ENCODE assay signal across 8 cellular contexts in the genomic region with DNA sequence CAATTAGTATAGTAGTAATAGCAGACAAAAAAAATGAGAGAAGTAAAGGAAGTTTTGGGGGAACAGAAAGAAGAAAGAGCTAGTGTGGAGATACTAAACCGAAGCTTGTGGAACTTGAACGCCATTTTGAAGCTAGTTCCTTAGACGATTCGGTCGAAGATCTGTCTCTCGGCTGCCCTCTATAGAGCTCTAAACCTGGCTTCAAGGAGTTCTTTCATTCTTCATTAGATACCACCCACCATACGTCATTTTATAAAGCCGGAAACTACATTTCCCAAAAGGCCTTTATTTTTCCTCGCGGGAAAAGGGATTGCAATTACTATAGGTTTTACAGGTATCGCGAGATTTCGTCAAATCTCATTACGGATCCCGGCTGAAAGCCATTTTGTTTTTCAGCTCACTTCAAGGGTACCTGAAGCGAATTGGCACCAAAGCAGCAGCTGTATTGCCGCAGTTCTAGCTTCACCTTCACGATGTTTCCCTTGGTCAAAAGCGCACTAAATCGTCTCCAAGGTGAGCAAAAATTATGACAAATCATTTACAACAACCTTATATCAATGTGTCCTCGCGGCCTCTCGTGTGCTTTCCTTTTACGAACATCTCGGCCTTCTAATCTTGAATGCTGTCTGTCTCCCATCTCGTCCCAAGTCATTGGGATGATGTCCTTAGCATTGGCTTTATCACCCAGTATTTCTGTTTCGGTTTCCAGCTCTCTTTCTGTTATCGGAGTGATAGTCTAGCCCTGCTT. TPM values are rescaled to one million over a fixed set of nuclear protein-coding genes. Genes with fewer than 3 reads are reported as not detected.
DNase-seq lines count a peak whose midpoint lies in the region; TF ChIP-seq lines count a peak whose summit lies in the region.

A gene with protein sequence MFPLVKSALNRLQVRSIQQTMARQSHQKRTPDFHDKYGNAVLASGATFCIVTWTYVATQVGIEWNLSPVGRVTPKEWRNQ (plus strand): TSS at position 388 of the 748 bp plus-strand sequence. CDS start 86 bp downstream, at position 474.

- DNase-seq in GF-D8 (lab: John Stamatoyannopoulos, UW) (peak; percentile 92), HAP-1 (ENCODE audit: low spot score in 2 of 2) (peak; percentile 87 to 99), fibroblast of villous mesenchyme (ENCODE audit: low read depth) (peak; percentile 98)
- peak; percentile 45 for DNase-seq in activated gamma-delta T cell treated with anti-CD3 and anti-CD28 coated beads, Interleukin-2, amount 50 U/mL, for 16 hours (ENCODE audit: low read depth)

- peak within 1 kb of the TSS; percentile 91 for H3K9ac ChIP-seq in Loucy (ENCODE audit: low read depth, low read length, poor library complexity, severe bottlenecking)

- H3K27me3 ChIP-seq in HAP-1 (ENCODE audit: low read depth) = no peaks in the 10 kb centered on the region
- no peaks in the 10 kb centered on the region for H3K27me3 ChIP-seq in Loucy (ENCODE audit: insufficient read depth, low read length, poor library complexity, severe bottlenecking)

- H3K9me3 Mint-ChIP-seq in nephron = peaks cover 7% of the 10 kb centered on the region

- TF ChIP-seq POLR2A in Raji (IDR thresholded peaks at IDR 0.05; ENCODE audit: insufficient read depth, low read depth, low read length) = peak; percentile 78

- H3F3A ChIP-seq in Loucy (ENCODE audit: low read depth) = no peaks in the 10 kb centered on the region

- H3K4me3 ChIP-seq in HAP-1 (peak within 1 kb of the TSS; percentile 54), Loucy (ENCODE audit: low read length, poor library complexity, severe bottlenecking) (peak within 1 kb of the TSS; percentile 93), fibroblast of villous mesenchyme (ENCODE audit: low read depth, low read length) (peak within 1 kb of the TSS; percentile 80)

- H3K9me3 ChIP-seq in HAP-1 = no peaks in the 10 kb centered on the region
- no peaks in the 10 kb centered on the region for H3K9me3 ChIP-seq in Loucy (ENCODE audit: insufficient read depth, low read depth, low read length)

- H3K27ac ChIP-seq in temporal lobe (ENCODE audit: low read depth, low read length) = peak within 1 kb of the TSS; percentile 82

- in situ Hi-C loops in HAP-1 (cut with MboI; ENCODE audit: low sequenced_read_pairs) = no loop called here

- peaks cover 31% of the 10 kb centered on the region for H4K20me1 ChIP-seq in Loucy (ENCODE audit: insufficient read depth, low read length, poor library complexity, severe bottlenecking)

- no peaks in the 10 kb centered on the region for H3K4me1 Mint-ChIP-seq in nephron

- H3K27me3 Mint-ChIP-seq in nephron (ENCODE audit: low read depth) = no peaks in the 10 kb centered on the region

- peak; percentile 53 for TF ChIP-seq CTCF in Loucy (conservative IDR thresholded peaks at IDR 0.05; ENCODE audit: low read length)
- peak; percentile 39 for TF ChIP-seq CTCF in fibroblast of villous mesenchyme (IDR thresholded peaks at IDR 0.05; ENCODE audit: insufficient read depth, low read depth, low read length)
- peak; percentile 27 to 54 (median 30) for TF ChIP-seq CTCF in nephron (IDR thresholded peaks at IDR 0.05; ENCODE audit: unreplicated experiment in 3 of 3)

- peaks cover 27% of the 10 kb centered on the region for H3K36me3 ChIP-seq in HAP-1 (replicated peaks)
- H3K36me3 ChIP-seq in Loucy (ENCODE audit: insufficient read depth, low read length) = no peaks in the 10 kb centered on the region

- H3K79me2 ChIP-seq in Loucy (ENCODE audit: insufficient read depth, low read length) = peaks cover 51% of the 10 kb centered on the region

- H3K9me2 ChIP-seq in Loucy (replicated peaks; ENCODE audit: low read depth, low read length) = no peaks in the 10 kb centered on the region

- H3K4me1 ChIP-seq in HAP-1 (peaks cover 4% of the 10 kb centered on the region), Loucy (ENCODE audit: insufficient read depth, low read length, poor library complexity, severe bottlenecking) (no peaks in the 10 kb centered on the region)

- H3K27ac Mint-ChIP-seq in nephron = peak within 1 kb of the TSS; percentile 93 to 100 (median 95)

- H3K4me3 Mint-ChIP-seq in nephron = peak within 1 kb of the TSS; percentile 88 to 93 (median 92)

- H3K4me2 ChIP-seq in Loucy (ENCODE audit: low read depth, low read length, poor library complexity, severe bottlenecking) = peak within 1 kb of the TSS; percentile 96

- H3K36me3 Mint-ChIP-seq in nephron (ENCODE audit: low read depth) = peaks cover 24% of the 10 kb centered on the region

- H2AFZ ChIP-seq in Loucy (ENCODE audit: low read length) = peak within 1 kb of the TSS; percentile 95

RNA-seq across cellular contexts. Expression of the gene that starts here (rescaled TPM):
- total RNA-seq in fibroblast of villous mesenchyme (195 and 196 TPM in 2 replicates), temporal lobe (123 TPM)

Comparison
In these comparisons a context has a peak if more than half of its experiments do, and no peak if none do; other contexts are left out.
1. Peak in every context shown above with its lines: DNase-seq, H3K4me3 ChIP-seq and H3K27ac ChIP-seq.
2. DNase-seq: peak in every context shown above with its lines; median percentile 98 in fibroblast of villous mesenchyme; 93 in HAP-1; 92 in GF-D8; 45 in activated gamma-delta T cell treated with anti-CD3 and anti-CD28 coated beads, Interleukin-2, amount 50 U/mL, for 16 hours.